In genomic region chr1:154198756-154199562, GRCh38 we compare ENCODE assay signal across 8 cellular contexts. TPM values are rescaled to one million over a fixed set of nuclear protein-coding genes. Genes with fewer than 3 reads are reported as not detected.
DNase-seq lines count a peak whose midpoint lies in the region; ATAC-seq, FAIRE-seq and TF ChIP-seq lines count a peak whose summit lies in the region.

No MANE protein-coding gene starts in this region.

- DNase-seq in BE2C (peak; percentile 61), GM12891 (ENCODE audit: insufficient read length, low spot score) (no peak), NCI-H226 (peak; percentile 14), germinal center (ENCODE audit: low spot score) (peak; percentile 72), progenitor cell of endocrine pancreas (ENCODE audit: low spot score, unreplicated experiment) (peak; percentile 19)
- peak; percentile 70 for DNase-seq in activated CD8-positive, alpha-beta T cell treated with anti-CD3 and anti-CD28 coated beads, Interleukin-2, amount 10 ng/mL, durations not matched to agents 7 days and 5 days

- no peaks in the 10 kb centered on the region for H3K36me3 ChIP-seq in BE2C

- TF ChIP-seq CTCF in BE2C (IDR thresholded peaks at IDR 0.05; ENCODE audit: low read depth, low read length) (peak; percentile 62), progenitor cell of endocrine pancreas (IDR thresholded peaks at IDR 0.05; ENCODE audit: unreplicated experiment) (peak; percentile 62)

- H3K27ac Mint-ChIP-seq in activated CD8-positive, alpha-beta T cell treated with anti-CD3 and anti-CD28 coated beads, Interleukin-2, amount 10 ng/mL, durations not matched to agents 7 days and 5 days = no peak overlapping the region
- no peak overlapping the region for H3K27ac Mint-ChIP-seq in progenitor cell of endocrine pancreas

- POLR2A ChIA-PET in activated CD8-positive, alpha-beta T cell treated with anti-CD3 and anti-CD28 coated beads, Interleukin-2, amount 10 ng/mL, durations not matched to agents 7 days and 5 days (lab: Charles Lee) = interaction anchor here (1.0 kb wide), 1 partner anchor 22 kb away, joined by 5 read pairs; no protein-coding TSS in a partner anchor

- peak; percentile 76 for ATAC-seq in activated CD8-positive, alpha-beta T cell treated with anti-CD3 and anti-CD28 coated beads, Interleukin-2, amount 10 ng/mL, durations not matched to agents 7 days and 5 days
- ATAC-seq in HG03095 (IDR thresholded peaks at IDR 0.05; ENCODE audit: unreplicated experiment) (no peak), HG03175 (IDR thresholded peaks at IDR 0.05; ENCODE audit: unreplicated experiment) (no peak)

- H3K36me3 Mint-ChIP-seq in activated CD8-positive, alpha-beta T cell treated with anti-CD3 and anti-CD28 coated beads, Interleukin-2, amount 10 ng/mL, durations not matched to agents 7 days and 5 days (ENCODE audit: low read depth) = no peaks in the 10 kb centered on the region
- H3K36me3 Mint-ChIP-seq in progenitor cell of endocrine pancreas (ENCODE audit: insufficient read depth) = no peaks in the 10 kb centered on the region

- no peaks in the 10 kb centered on the region for H3K4me1 ChIP-seq in BE2C

- H3K27me3 Mint-ChIP-seq in activated CD8-positive, alpha-beta T cell treated with anti-CD3 and anti-CD28 coated beads, Interleukin-2, amount 10 ng/mL, durations not matched to agents 7 days and 5 days (ENCODE audit: low read depth) = peaks cover 12% of the 10 kb centered on the region
- H3K27me3 Mint-ChIP-seq in progenitor cell of endocrine pancreas = peaks cover 3% of the 10 kb centered on the region

- H3K27me3 ChIP-seq in BE2C = no peaks in the 10 kb centered on the region

- H3K9me3 Mint-ChIP-seq in activated CD8-positive, alpha-beta T cell treated with anti-CD3 and anti-CD28 coated beads, Interleukin-2, amount 10 ng/mL, durations not matched to agents 7 days and 5 days (ENCODE audit: insufficient read depth) = no peaks in the 10 kb centered on the region
- H3K9me3 Mint-ChIP-seq in progenitor cell of endocrine pancreas (ENCODE audit: low read depth) = no peaks in the 10 kb centered on the region

- FAIRE-seq in GM12891 (lab: Jason Lieb, UNC) = peak; percentile 33

- H3K9me3 ChIP-seq in BE2C = no peaks in the 10 kb centered on the region

- peaks cover 5% of the 10 kb centered on the region for H3K4me1 Mint-ChIP-seq in activated CD8-positive, alpha-beta T cell treated with anti-CD3 and anti-CD28 coated beads, Interleukin-2, amount 10 ng/mL, durations not matched to agents 7 days and 5 days (ENCODE audit: low read depth)
- peaks cover 16% of the 10 kb centered on the region for H3K4me1 Mint-ChIP-seq in progenitor cell of endocrine pancreas (ENCODE audit: low read depth)

- CTCF ChIA-PET in activated CD8-positive, alpha-beta T cell treated with anti-CD3 and anti-CD28 coated beads, Interleukin-2, amount 10 ng/mL, durations not matched to agents 7 days and 5 days (lab: Charles Lee) = interaction anchor here (0.6 to 3.9 kb wide), 39 partner anchors 8 to 348 kb away, joined by 3 to 60 read pairs (median 5); partner anchors contain the start of genes ATP8B2, HAX1 and UBAP2L

- no peak for TF ChIP-seq POLR2A in GM12891 (IDR thresholded peaks at IDR 0.05; ENCODE audit: low read depth, low read length)

- no peak overlapping the region for H3K4me3 Mint-ChIP-seq in activated CD8-positive, alpha-beta T cell treated with anti-CD3 and anti-CD28 coated beads, Interleukin-2, amount 10 ng/mL, durations not matched to agents 7 days and 5 days
- no peak overlapping the region for H3K4me3 Mint-ChIP-seq in progenitor cell of endocrine pancreas (ENCODE audit: low read depth)

- peak overlapping the region; percentile 25 for H3K4me3 ChIP-seq in BE2C (ENCODE audit: low read depth, low read length)

TF ChIP-seq in GM12891, 5 proteins besides CTCF, POLR2A, EP300 and RAD21:
- no peak for TF ChIP-seq PAX5 (IDR thresholded peaks at IDR 0.05; ENCODE audit: insufficient read depth, low read length, severe bottlenecking)
- TF ChIP-seq SPI1 (IDR thresholded peaks at IDR 0.05; ENCODE audit: low read depth, low read length) = 0 out of 2 replicates have a peak, but pooled peaks have one; percentile 13

RNA-seq across cellular contexts. Expression of gene TPM3, which starts 7.1 kb away (rescaled TPM):
- polyA plus RNA-seq in BE2C (2012; ENCODE audit: insufficient read depth, insufficient read length, low read depth) = 577 TPM
- polyA plus RNA-seq in GM12891 (2012; ENCODE audit: low read depth, missing spikeins) = 409 TPM
- total RNA-seq in activated CD8-positive, alpha-beta T cell treated with anti-CD3 and anti-CD28 coated beads, Interleukin-2, amount 10 ng/mL, durations not matched to agents 7 days and 5 days = 100 to 1,000 TPM; 856 to 880 TPM
- 298 and 304 TPM in 2 replicates for total RNA-seq in progenitor cell of endocrine pancreas

RNA-seq across cellular contexts. Expression of gene CFAP141, which starts 7.2 kb away (rescaled TPM):
- not detected for polyA plus RNA-seq in BE2C (2012; ENCODE audit: insufficient read depth, insufficient read length, low read depth)
- not detected for polyA plus RNA-seq in GM12891 (2012; ENCODE audit: low read depth, missing spikeins)
- total RNA-seq in activated CD8-positive, alpha-beta T cell treated with anti-CD3 and anti-CD28 coated beads, Interleukin-2, amount 10 ng/mL, durations not matched to agents 7 days and 5 days = not detected
- total RNA-seq in progenitor cell of endocrine pancreas = not detected in 2 replicates

RNA-seq across cellular contexts. Expression of gene UBAP2L, which starts 21.8 kb away (rescaled TPM):
- polyA plus RNA-seq in BE2C (2012; ENCODE audit: insufficient read depth, insufficient read length, low read depth) = 165 TPM
- polyA plus RNA-seq in GM12891 (2012; ENCODE audit: low read depth, missing spikeins) = 86.1 TPM
- 100 to 1,000 TPM; 176 to 179 TPM for total RNA-seq in activated CD8-positive, alpha-beta T cell treated with anti-CD3 and anti-CD28 coated beads, Interleukin-2, amount 10 ng/mL, durations not matched to agents 7 days and 5 days
- 263 and 268 TPM in 2 replicates for total RNA-seq in progenitor cell of endocrine pancreas

RNA-seq across cellular contexts. Expression of gene NUP210L, which starts 44.1 kb away (rescaled TPM):
- polyA plus RNA-seq in BE2C (2012; ENCODE audit: insufficient read depth, insufficient read length, low read depth) = not detected
- not detected for polyA plus RNA-seq in GM12891 (2012; ENCODE audit: low read depth, missing spikeins)
- under 1 TPM; 0.08 to 0.13 TPM for total RNA-seq in activated CD8-positive, alpha-beta T cell treated with anti-CD3 and anti-CD28 coated beads, Interleukin-2, amount 10 ng/mL, durations not matched to agents 7 days and 5 days
- 0.05 and 0.07 TPM in 2 replicates for total RNA-seq in progenitor cell of endocrine pancreas
